Comparison of ENCODE assay signal across 13 cellular contexts in the genomic region with DNA sequence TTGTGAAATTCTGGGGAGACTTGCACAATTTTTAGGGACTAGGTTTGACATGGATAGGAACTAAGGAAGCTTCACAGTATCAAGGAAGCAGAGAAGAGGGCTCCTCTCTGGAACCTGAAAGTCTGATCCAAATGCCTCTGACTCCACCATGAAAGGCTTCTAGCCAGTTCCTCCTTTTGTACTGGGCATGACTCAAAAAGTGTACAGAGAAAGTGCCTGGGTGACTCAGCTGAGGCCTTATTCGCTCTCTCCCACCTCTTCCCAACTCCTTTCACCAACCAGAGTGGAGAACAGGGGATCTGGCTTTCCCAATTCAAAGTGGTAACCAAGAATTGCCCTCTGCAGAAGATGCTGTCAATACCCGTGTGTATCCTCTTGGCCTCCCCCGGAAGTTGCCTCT.
A peak's percentile ranks its signal among the peaks of the same experiment; 100 is the strongest.
DNase-seq lines count a peak whose midpoint lies in the region; ATAC-seq, FAIRE-seq and TF ChIP-seq lines count a peak whose summit lies in the region.
"Had no signal": no experiment of that assay in that cellular context is flagged by ENCODE, and none has a peak within 500 bp of the region (broad histone marks: within the 10 kb centered on the region; RNA-seq: fewer than 3 reads in every experiment).

No MANE protein-coding gene starts in this region.

- no peak for TF ChIP-seq CTCF in astrocyte (IDR thresholded peaks at IDR 0.05; ENCODE audit: insufficient read depth, low read depth, low read length)
- TF ChIP-seq CTCF in tibial nerve (IDR thresholded peaks at IDR 0.05): no peak

- DNase-seq in M059J (ENCODE audit: low read depth): peak; percentile 21
- DNase-seq in astrocyte (ENCODE audit: low read depth): peak; percentile 36
- no peak for DNase-seq in naive thymus-derived CD4-positive, alpha-beta T cell
- no peak for DNase-seq in iPS-NIHi7 (ENCODE audit: extremely low spot score)
- DNase-seq in activated CD4-positive, CD25-positive, alpha-beta regulatory T cell (lab: John Stamatoyannopoulos, UW): no peak
- no peak for DNase-seq in tibial nerve (ENCODE audit: low spot score in 2 of 2)
- no peak for DNase-seq in activated effector memory CD4-positive, alpha-beta T cell treated with anti-CD3 and anti-CD28 coated beads, Interleukin-2, amount 50 U/mL, for 16 hours
- DNase-seq: activated CD4-positive, alpha-beta T cell treated with anti-CD3 and anti-CD28 coated beads, Interleukin-2, amount 10 ng/mL, durations not matched to agents 24 days and 14 days; activated gamma-delta T cell treated with Interleukin-2 at 50 U/mL for 16 hours; NCI-H1105 treated with DMSO at 0.1 percent for 48 hours; NCI-H524 treated with DMSO at 0.1 percent for 48 hours had no signal

- no peak for FAIRE-seq in astrocyte (lab: Jason Lieb, UNC)

- TF ChIP-seq POLR2A in tibial nerve (IDR thresholded peaks at IDR 0.05): no peak

- H3K4me2 ChIP-seq in astrocyte (ENCODE audit: low read length): peak overlapping the region; percentile 5

- intact Hi-C loops in naive thymus-derived CD4-positive, alpha-beta T cell (cut with micrococcal nuclease): no loop called here

- no peaks in the 10 kb centered on the region for H4K20me1 ChIP-seq in astrocyte (ENCODE audit: insufficient read depth, low read length)

- POLR2A ChIA-PET in naive thymus-derived CD4-positive, alpha-beta T cell (lab: Charles Lee): no interaction called here

- no peak overlapping the region for H2AFZ ChIP-seq in astrocyte (ENCODE audit: low read depth, low read length)

- no peaks in the 10 kb centered on the region for H3K9me3 ChIP-seq in astrocyte (ENCODE audit: insufficient read depth, low read depth, low read length)
- H3K9me3 ChIP-seq in naive thymus-derived CD4-positive, alpha-beta T cell (ENCODE audit: control insufficient read depth in 2 of 3, low read length in 3 of 3): no peaks in the 10 kb centered on the region
- H3K9me3 ChIP-seq in tibial nerve: peaks cover 0 to 4% (median 0%) of the 10 kb centered on the region in 4 donors

- H3K27me3 Mint-ChIP-seq in astrocyte (ENCODE audit: low read depth, unreplicated experiment): peaks cover 12% of the 10 kb centered on the region
- peaks cover 0 to 4% (median 0%) of the 10 kb centered on the region in 5 donors for H3K27me3 Mint-ChIP-seq in naive thymus-derived CD4-positive, alpha-beta T cell
- H3K27me3 Mint-ChIP-seq: activated CD4-positive, alpha-beta T cell treated with anti-CD3 and anti-CD28 coated beads, Interleukin-2, amount 10 ng/mL, durations not matched to agents 24 days and 14 days had no signal

- no peak overlapping the region for H3K9ac ChIP-seq in astrocyte (ENCODE audit: low read length)

- no peak overlapping the region for H3K4me3 ChIP-seq in astrocyte (ENCODE audit: insufficient read depth, low read depth, low read length)
- H3K4me3 ChIP-seq in naive thymus-derived CD4-positive, alpha-beta T cell (ENCODE audit: low read length): no peak overlapping the region
- H3K4me3 ChIP-seq in tibial nerve: no peak overlapping the region
- H3K4me3 ChIP-seq: SK-N-MC had no signal

- TF ChIP-seq EP300 in tibial nerve (IDR thresholded peaks at IDR 0.05): no peak

- H3K4me1 ChIP-seq in astrocyte (ENCODE audit: insufficient read depth, low read length) (peaks cover 10% of the 10 kb centered on the region), tibial nerve (peaks cover 0 to 3% (median 0%) of the 10 kb centered on the region in 4 donors)
- no peaks in the 10 kb centered on the region for H3K4me1 ChIP-seq in naive thymus-derived CD4-positive, alpha-beta T cell (ENCODE audit: control insufficient read depth in 2 of 2, insufficient read depth in 2 of 2, low read length in 2 of 2)

- peak; percentile 56 for ATAC-seq in GM18502 (IDR thresholded peaks at IDR 0.05; ENCODE audit: poor library complexity, unreplicated experiment)
- ATAC-seq in naive thymus-derived CD4-positive, alpha-beta T cell: peak; percentile 73

- no peaks in the 10 kb centered on the region for H3K79me2 ChIP-seq in astrocyte (ENCODE audit: insufficient read depth, low read length)

- no peaks in the 10 kb centered on the region for H3K36me3 Mint-ChIP-seq in astrocyte (ENCODE audit: low read depth, unreplicated experiment)
- no peaks in the 10 kb centered on the region for H3K36me3 Mint-ChIP-seq in naive thymus-derived CD4-positive, alpha-beta T cell

- H3K9me3 Mint-ChIP-seq in astrocyte (ENCODE audit: unreplicated experiment): no peaks in the 10 kb centered on the region
- H3K9me3 Mint-ChIP-seq in naive thymus-derived CD4-positive, alpha-beta T cell: peaks cover 0 to 4% (median 0%) of the 10 kb centered on the region in 11 donors

- CTCF ChIA-PET in naive thymus-derived CD4-positive, alpha-beta T cell (lab: Charles Lee): no interaction called here

- H3K27ac Mint-ChIP-seq in astrocyte (ENCODE audit: unreplicated experiment): no peak overlapping the region
- H3K27ac Mint-ChIP-seq in naive thymus-derived CD4-positive, alpha-beta T cell: no peak overlapping the region
- H3K27ac Mint-ChIP-seq: activated CD4-positive, alpha-beta T cell treated with anti-CD3 and anti-CD28 coated beads, Interleukin-2, amount 10 ng/mL, durations not matched to agents 24 days and 14 days had no signal

- no peak overlapping the region for H3K4me3 Mint-ChIP-seq in astrocyte (ENCODE audit: unreplicated experiment)
- no peak overlapping the region for H3K4me3 Mint-ChIP-seq in naive thymus-derived CD4-positive, alpha-beta T cell
- H3K4me3 Mint-ChIP-seq: activated CD4-positive, alpha-beta T cell treated with anti-CD3 and anti-CD28 coated beads, Interleukin-2, amount 10 ng/mL, durations not matched to agents 24 days and 14 days had no signal

- H3K27ac ChIP-seq in astrocyte (ENCODE audit: low read depth, low read length): no peak overlapping the region
- no peak overlapping the region for H3K27ac ChIP-seq in naive thymus-derived CD4-positive, alpha-beta T cell (ENCODE audit: low read depth, low read length)
- no peak overlapping the region for H3K27ac ChIP-seq in tibial nerve
- H3K27ac ChIP-seq: SK-N-MC had no signal

- H3K27me3 ChIP-seq in astrocyte (ENCODE audit: insufficient read depth, low read length) (peaks cover 3% of the 10 kb centered on the region), tibial nerve (no peaks in the 10 kb centered on the region)
- H3K27me3 ChIP-seq in naive thymus-derived CD4-positive, alpha-beta T cell (ENCODE audit: control insufficient read depth in 2 of 2, insufficient read depth in 2 of 2, low read length in 2 of 2): no peaks in the 10 kb centered on the region

- 88 to 100% methylated on average over 3 of the region's 3 CpGs for WGBS in tibial nerve, 2 donors

- no peaks in the 10 kb centered on the region for H3K36me3 ChIP-seq in astrocyte (ENCODE audit: insufficient read depth, low read length)
- no peaks in the 10 kb centered on the region for H3K36me3 ChIP-seq in naive thymus-derived CD4-positive, alpha-beta T cell (ENCODE audit: control insufficient read depth in 2 of 3, insufficient read depth in 3 of 3, low read length in 3 of 3)
- H3K36me3 ChIP-seq in tibial nerve: no peaks in the 10 kb centered on the region

- H3K4me1 Mint-ChIP-seq in astrocyte (ENCODE audit: low read depth, unreplicated experiment): peaks cover 3% of the 10 kb centered on the region
- H3K4me1 Mint-ChIP-seq in naive thymus-derived CD4-positive, alpha-beta T cell: no peaks in the 10 kb centered on the region

Comparison
In these comparisons a context has a peak if more than half of its experiments do, and no peak if none do; other contexts are left out.
1. DNase-seq: peak in M059J (single experiment) and astrocyte (single experiment); none in naive thymus-derived CD4-positive, alpha-beta T cell (0 of 9), iPS-NIHi7 (single experiment), activated CD4-positive, CD25-positive, alpha-beta regulatory T cell (0 of 4), tibial nerve (0 of 2) and activated effector memory CD4-positive, alpha-beta T cell treated with anti-CD3 and anti-CD28 coated beads, Interleukin-2, amount 50 U/mL, for 16 hours (single experiment).